11 cellular contexts compared by ENCODE assay signal in genomic region chr4:186134254-186134653, GRCh38. TPM values are rescaled to one million over a fixed set of nuclear protein-coding genes. Genes with fewer than 3 reads are reported as not detected.
DNase-seq lines count a peak whose midpoint lies in the region; ATAC-seq and TF ChIP-seq lines count a peak whose summit lies in the region.
"Had no signal": no experiment of that assay in that cellular context is flagged by ENCODE, and none has a peak within 500 bp of the region (broad histone marks: within the 10 kb centered on the region; RNA-seq: fewer than 3 reads in every experiment).

No MANE protein-coding gene starts in this region.

- intact Hi-C loops in activated naive CD4-positive, alpha-beta T cell treated with anti-CD3 and anti-CD28 coated beads for 36 hours (cut with micrococcal nuclease): no loop called here
- intact Hi-C loops in PC-9 (cut with micrococcal nuclease; ENCODE audit: unreplicated experiment): loop anchor here (10.0 kb wide), 1 partner anchor 489 kb away; no protein-coding TSS in a partner anchor

- peak; percentile 7 for DNase-seq in activated naive CD4-positive, alpha-beta T cell treated with anti-CD3 and anti-CD28 coated beads for 36 hours
- DNase-seq in activated naive CD4-positive, alpha-beta T cell treated with anti-CD3 and anti-CD28 coated beads, Interleukin-2, amount 50 U/mL, for 16 hours: no peak
- DNase-seq in HFFc6 (no peak), DMS114 treated with DMSO at 0.1 percent for 48 hours (lab: John Stamatoyannopoulos, UW; ENCODE audit: unreplicated experiment) (no peak), PC-9 (no peak), HAP-1 (ENCODE audit: low spot score in 2 of 2) (no peak)
- DNase-seq in stimulated activated effector memory CD8-positive, alpha-beta T cell treated with anti-CD3 and anti-CD28 coated beads, Interleukin-12 subunit alpha, Interleukin-12 subunit beta, amount 100 ng/mL, for 72 hours (ENCODE audit: low spot score in 2 of 2): no peak
- DNase-seq: activated T-cell treated with anti-CD3 and anti-CD28 coated beads, Interleukin-2, amount 50 U/mL, for 48 hours; spleen had no signal

- H3K4me3 ChIP-seq in PC-9: no peak overlapping the region
- no peak overlapping the region for H3K4me3 ChIP-seq in HAP-1
- H3K4me3 ChIP-seq: spleen had no signal

- H3K9me2 ChIP-seq in PC-9 (ENCODE audit: insufficient read depth): no peaks in the 10 kb centered on the region

- no peaks in the 10 kb centered on the region for H4K20me1 ChIP-seq in PC-9 (ENCODE audit: insufficient read depth)

- H3K36me3 Mint-ChIP-seq in activated naive CD4-positive, alpha-beta T cell treated with anti-CD3 and anti-CD28 coated beads for 36 hours (ENCODE audit: low read depth): no peaks in the 10 kb centered on the region
- no peaks in the 10 kb centered on the region for H3K36me3 Mint-ChIP-seq in HFFc6 (ENCODE audit: low read depth)
- no peaks in the 10 kb centered on the region for H3K36me3 Mint-ChIP-seq in stimulated activated effector memory CD8-positive, alpha-beta T cell treated with anti-CD3 and anti-CD28 coated beads, Interleukin-12 subunit alpha, Interleukin-12 subunit beta, amount 100 ng/mL, for 72 hours

- BruUV-seq in PC-9 (replicated peaks; lab: Mats Ljungman, UMichigan): no TSS peak

- H3K9me3 Mint-ChIP-seq in activated naive CD4-positive, alpha-beta T cell treated with anti-CD3 and anti-CD28 coated beads for 36 hours: no peaks in the 10 kb centered on the region
- no peaks in the 10 kb centered on the region for H3K9me3 Mint-ChIP-seq in HFFc6
- no peaks in the 10 kb centered on the region for H3K9me3 Mint-ChIP-seq in stimulated activated effector memory CD8-positive, alpha-beta T cell treated with anti-CD3 and anti-CD28 coated beads, Interleukin-12 subunit alpha, Interleukin-12 subunit beta, amount 100 ng/mL, for 72 hours

- H3K27ac ChIP-seq in PC-9: no peak overlapping the region
- H3K27ac ChIP-seq: spleen had no signal

- H3K36me3 ChIP-seq in PC-9 (ENCODE audit: low read depth): no peaks in the 10 kb centered on the region
- H3K36me3 ChIP-seq in HAP-1 (replicated peaks): no peaks in the 10 kb centered on the region
- H3K36me3 ChIP-seq: spleen had no signal

- H3K4me3 Mint-ChIP-seq in activated naive CD4-positive, alpha-beta T cell treated with anti-CD3 and anti-CD28 coated beads for 36 hours: no peak overlapping the region
- H3K4me3 Mint-ChIP-seq in HFFc6: 0 out of 2 replicates have a peak overlapping the region, but pooled peaks have one; percentile 6
- H3K4me3 Mint-ChIP-seq in stimulated activated effector memory CD8-positive, alpha-beta T cell treated with anti-CD3 and anti-CD28 coated beads, Interleukin-12 subunit alpha, Interleukin-12 subunit beta, amount 100 ng/mL, for 72 hours: no peak overlapping the region

- H3K9me3 ChIP-seq in PC-9 (ENCODE audit: insufficient read depth, low read depth): no peaks in the 10 kb centered on the region
- H3K9me3 ChIP-seq in HAP-1: no peaks in the 10 kb centered on the region
- H3K9me3 ChIP-seq: spleen had no signal

- H3K27me3 Mint-ChIP-seq in activated naive CD4-positive, alpha-beta T cell treated with anti-CD3 and anti-CD28 coated beads for 36 hours (ENCODE audit: low read depth): no peaks in the 10 kb centered on the region
- peaks cover 23% of the 10 kb centered on the region for H3K27me3 Mint-ChIP-seq in HFFc6 (ENCODE audit: insufficient read depth)

- H3K27me3 ChIP-seq in PC-9 (ENCODE audit: insufficient read depth, low read depth): no peaks in the 10 kb centered on the region
- no peaks in the 10 kb centered on the region for H3K27me3 ChIP-seq in HAP-1 (ENCODE audit: low read depth)

- peak; percentile 100 for ATAC-seq in HG03558 (IDR thresholded peaks at IDR 0.05; ENCODE audit: extremely low read depth, unreplicated experiment)
- peak; percentile 87 for ATAC-seq in stimulated activated effector memory CD8-positive, alpha-beta T cell treated with anti-CD3 and anti-CD28 coated beads, Interleukin-12 subunit alpha, Interleukin-12 subunit beta, amount 100 ng/mL, for 72 hours
- ATAC-seq: HCT116 had no signal

- peaks cover 6% of the 10 kb centered on the region for H3K4me1 Mint-ChIP-seq in activated naive CD4-positive, alpha-beta T cell treated with anti-CD3 and anti-CD28 coated beads for 36 hours (ENCODE audit: low read depth)
- no peaks in the 10 kb centered on the region; the same call in 1 of the 2 replicates for H3K4me1 Mint-ChIP-seq in HFFc6 (ENCODE audit: low read depth)
- H3K4me1 Mint-ChIP-seq in stimulated activated effector memory CD8-positive, alpha-beta T cell treated with anti-CD3 and anti-CD28 coated beads, Interleukin-12 subunit alpha, Interleukin-12 subunit beta, amount 100 ng/mL, for 72 hours: no peaks in the 10 kb centered on the region

- TF ChIP-seq CTCF in HFFc6 (IDR thresholded peaks at IDR 0.05) (no peak), PC-9 (conservative IDR thresholded peaks at IDR 0.05) (no peak)

- in situ Hi-C loops in HAP-1 (cut with MboI; ENCODE audit: low sequenced_read_pairs): no loop called here

- no peak overlapping the region for H2AFZ ChIP-seq in PC-9

- POLR2A ChIA-PET in PC-9 (lab: Charles Lee; ENCODE audit: unreplicated experiment): no interaction called here

- H3K27ac Mint-ChIP-seq in activated naive CD4-positive, alpha-beta T cell treated with anti-CD3 and anti-CD28 coated beads for 36 hours: no peak overlapping the region
- H3K27ac Mint-ChIP-seq in HFFc6: no peak overlapping the region
- H3K27ac Mint-ChIP-seq in stimulated activated effector memory CD8-positive, alpha-beta T cell treated with anti-CD3 and anti-CD28 coated beads, Interleukin-12 subunit alpha, Interleukin-12 subunit beta, amount 100 ng/mL, for 72 hours: no peak overlapping the region

- no peaks in the 10 kb centered on the region for H3F3A ChIP-seq in PC-9 (ENCODE audit: insufficient read depth, low read depth)

- CTCF ChIA-PET in activated naive CD4-positive, alpha-beta T cell treated with anti-CD3 and anti-CD28 coated beads for 36 hours (lab: Charles Lee): no interaction called here
- CTCF ChIA-PET in PC-9 (lab: Charles Lee): no interaction called here

- H3K4me2 ChIP-seq in PC-9: no peak overlapping the region

- no peaks in the 10 kb centered on the region for H3K4me1 ChIP-seq in PC-9 (replicated peaks; ENCODE audit: insufficient read depth)
- H3K4me1 ChIP-seq in HAP-1: peaks cover 19% of the 10 kb centered on the region

- no peaks in the 10 kb centered on the region for H3K79me2 ChIP-seq in PC-9 (ENCODE audit: low read depth)

RNA-seq across cellular contexts. Expression of gene FAM149A, which starts 29.8 kb away (rescaled TPM):
- total RNA-seq in activated naive CD4-positive, alpha-beta T cell treated with anti-CD3 and anti-CD28 coated beads for 36 hours: under 1 TPM; 0.36 to 0.42 TPM
- not detected for total RNA-seq in HFFc6 (2021; fragmentation: NEBNext Ultra II Directional; extraction: Animal tissue kit (Norgen Biotek cat#: 25700))
- 0.26 and 0.80 TPM in 2 replicates for total RNA-seq in PC-9 (2021)

RNA-seq across cellular contexts. Expression of gene CYP4V2, which starts 57.1 kb away (rescaled TPM):
- total RNA-seq in activated naive CD4-positive, alpha-beta T cell treated with anti-CD3 and anti-CD28 coated beads for 36 hours: 1 to 10 TPM; 3.3 TPM
- total RNA-seq in HFFc6 (2021; fragmentation: NEBNext Ultra II Directional; extraction: Animal tissue kit (Norgen Biotek cat#: 25700)): 1 to 10 TPM; 4.8 to 8.4 (median 6.1) TPM
- total RNA-seq in PC-9 (2021): 12.5 and 13.0 TPM in 2 replicates
